In genomic region chr6:154749341-154749740, GRCh38 we compare ENCODE assay signal across 18 cellular contexts. TPM values are rescaled to one million over a fixed set of nuclear protein-coding genes. Genes with fewer than 3 reads are reported as not detected.
DNase-seq lines count a peak whose midpoint lies in the region; ATAC-seq and TF ChIP-seq lines count a peak whose summit lies in the region.
"Had no signal": no experiment of that assay in that cellular context is flagged by ENCODE, and none has a peak within 500 bp of the region (broad histone marks: within the 10 kb centered on the region; RNA-seq: fewer than 3 reads in every experiment).

No MANE protein-coding gene starts in this region.

- H3K9me3 ChIP-seq in CD4-positive, alpha-beta T cell (ENCODE audit: control insufficient read depth, low read length), result no peaks in the 10 kb centered on the region
- H3K9me3 ChIP-seq in naive thymus-derived CD4-positive, alpha-beta T cell (ENCODE audit: control insufficient read depth in 2 of 3, low read length in 3 of 3), result no peaks in the 10 kb centered on the region
- no peaks in the 10 kb centered on the region for H3K9me3 ChIP-seq in effector memory CD4-positive, alpha-beta T cell (ENCODE audit: control insufficient read depth, low read length)

- no peaks in the 10 kb centered on the region for H3K36me3 ChIP-seq in naive thymus-derived CD4-positive, alpha-beta T cell (ENCODE audit: control insufficient read depth in 2 of 3, insufficient read depth in 3 of 3, low read length in 3 of 3)
- no peaks in the 10 kb centered on the region for H3K36me3 ChIP-seq in effector memory CD4-positive, alpha-beta T cell (ENCODE audit: control insufficient read depth, insufficient read depth, low read length)

- ATAC-seq in CD4-positive, alpha-beta T cell (ENCODE audit: poor library complexity), result no peak
- no peak for ATAC-seq in naive thymus-derived CD4-positive, alpha-beta T cell
- no peak for ATAC-seq in HG03457 (IDR thresholded peaks at IDR 0.05; ENCODE audit: unreplicated experiment)
- ATAC-seq: GM23338, SK-N-SH treated with all-trans-retinoic acid at 6 μM for 48 hours had no signal

- no peaks in the 10 kb centered on the region for H3K27me3 ChIP-seq in CD4-positive, alpha-beta T cell (ENCODE audit: control insufficient read depth, insufficient read depth, low read length)
- no peaks in the 10 kb centered on the region for H3K27me3 ChIP-seq in naive thymus-derived CD4-positive, alpha-beta T cell (ENCODE audit: control insufficient read depth in 2 of 2, insufficient read depth in 2 of 2, low read length in 2 of 2)
- H3K27me3 ChIP-seq in effector memory CD4-positive, alpha-beta T cell (replicated peaks; ENCODE audit: control insufficient read depth, insufficient read depth, low read length, poor library complexity, severe bottlenecking), result no peaks in the 10 kb centered on the region

- no peak overlapping the region for H3K4me3 ChIP-seq in naive thymus-derived CD4-positive, alpha-beta T cell (ENCODE audit: low read length)
- no peak overlapping the region for H3K4me3 ChIP-seq in effector memory CD4-positive, alpha-beta T cell (ENCODE audit: insufficient read depth, low read depth, low read length, poor library complexity, severe bottlenecking)
- H3K4me3 ChIP-seq: GM23338 had no signal

- H3K4me1 Mint-ChIP-seq in CD4-positive, alpha-beta T cell (ENCODE audit: low read depth), result peaks cover 83% of the 10 kb centered on the region
- peaks cover 20 to 91% (median 83%) of the 10 kb centered on the region in 7 donors for H3K4me1 Mint-ChIP-seq in naive thymus-derived CD4-positive, alpha-beta T cell

- H3K27me3 Mint-ChIP-seq in CD4-positive, alpha-beta T cell, result no peaks in the 10 kb centered on the region
- no peaks in the 10 kb centered on the region for H3K27me3 Mint-ChIP-seq in naive thymus-derived CD4-positive, alpha-beta T cell

- intact Hi-C loops in CD4-positive, alpha-beta T cell (cut with DNase I, micrococcal nuclease), result no loop called here
- intact Hi-C loops in naive thymus-derived CD4-positive, alpha-beta T cell (cut with micrococcal nuclease), result no loop called here

- H3K27ac ChIP-seq in CD4-positive, alpha-beta T cell (ENCODE audit: low read depth, low read length), result no peak overlapping the region
- H3K27ac ChIP-seq in naive thymus-derived CD4-positive, alpha-beta T cell (ENCODE audit: low read depth, low read length), result no peak overlapping the region
- H3K27ac ChIP-seq in effector memory CD4-positive, alpha-beta T cell (ENCODE audit: insufficient read depth, low read length, poor library complexity, severe bottlenecking), result no peak overlapping the region
- H3K27ac ChIP-seq: HL-60 had no signal

- CTCF ChIA-PET in CD4-positive, alpha-beta T cell (lab: Charles Lee), result interaction anchor here (0.7 kb wide), 1 partner anchor 550 kb away, joined by 3 read pairs; no protein-coding TSS in a partner anchor
- CTCF ChIA-PET in naive thymus-derived CD4-positive, alpha-beta T cell (lab: Charles Lee), result no interaction called here

- no peak overlapping the region for H3K27ac Mint-ChIP-seq in CD4-positive, alpha-beta T cell
- H3K27ac Mint-ChIP-seq in naive thymus-derived CD4-positive, alpha-beta T cell, result peak overlapping the region in 3 of 9 donors; percentile 16 to 51 (median 25)
- H3K27ac Mint-ChIP-seq: GM23338 had no signal

- H3K4me1 ChIP-seq in naive thymus-derived CD4-positive, alpha-beta T cell (ENCODE audit: control insufficient read depth in 2 of 2, insufficient read depth in 2 of 2, low read length in 2 of 2), result peaks cover 11 to 24% of the 10 kb centered on the region in 2 donors
- peaks cover 11% of the 10 kb centered on the region for H3K4me1 ChIP-seq in effector memory CD4-positive, alpha-beta T cell (ENCODE audit: control insufficient read depth, insufficient read depth, low read length, poor library complexity, severe bottlenecking)

- TF ChIP-seq CTCF in CD4-positive, alpha-beta T cell (IDR thresholded peaks at IDR 0.05), result no peak

- peak overlapping the region; percentile 20 for H3K4me3 Mint-ChIP-seq in CD4-positive, alpha-beta T cell
- H3K4me3 Mint-ChIP-seq in naive thymus-derived CD4-positive, alpha-beta T cell, result peak overlapping the region in 9 of 10 donors; percentile 26 to 63 (median 42)
- H3K4me3 Mint-ChIP-seq: GM23338 had no signal

- DNase-seq in NCI-H1436 (lab: John Stamatoyannopoulos, UW), result peak; percentile 6
- DNase-seq in NCI-H1436 treated with DMSO at 0.1 percent for 48 hours (lab: John Stamatoyannopoulos, UW), result no peak
- no peak for DNase-seq in CD4-positive, alpha-beta T cell
- peak; percentile 76 for DNase-seq in NCI-H69 (lab: John Stamatoyannopoulos, UW)
- DNase-seq in naive thymus-derived CD4-positive, alpha-beta T cell, result no peak
- DNase-seq in amniotic stem cell (lab: John Stamatoyannopoulos, UW), result no peak
- DNase-seq in effector memory CD4-positive, alpha-beta T cell, result no peak
- DNase-seq: C1 segment of cervical spinal cord, Calu3, KG1, NCI-H1092 treated with DMSO at 0.1 percent for 48 hours, NCI-H2029 treated with DMSO at 0.1 percent for 48 hours, NCI-H345, SHP77 had no signal

- peaks cover 52% of the 10 kb centered on the region for H3K36me3 Mint-ChIP-seq in CD4-positive, alpha-beta T cell (ENCODE audit: low read depth)
- H3K36me3 Mint-ChIP-seq in naive thymus-derived CD4-positive, alpha-beta T cell, result peaks cover 0 to 30% (median 20%) of the 10 kb centered on the region in 5 donors

- POLR2A ChIA-PET in CD4-positive, alpha-beta T cell (lab: Charles Lee), result interaction anchor here (1.6 kb wide), 1 partner anchor 14 kb away, joined by 6 read pairs; no protein-coding TSS in a partner anchor
- POLR2A ChIA-PET in naive thymus-derived CD4-positive, alpha-beta T cell (lab: Charles Lee), result interaction anchor here (1.7 kb wide), 1 partner anchor 15 kb away, joined by 8 read pairs; no protein-coding TSS in a partner anchor

- no peaks in the 10 kb centered on the region for H3K9me3 Mint-ChIP-seq in CD4-positive, alpha-beta T cell
- no peaks in the 10 kb centered on the region for H3K9me3 Mint-ChIP-seq in naive thymus-derived CD4-positive, alpha-beta T cell
- H3K9me3 Mint-ChIP-seq: GM23338 had no signal

RNA-seq across cellular contexts. Expression of gene SCAF8, which starts 16.1 kb away (rescaled TPM):
- total RNA-seq in CD4-positive, alpha-beta T cell, result 10 to 100 TPM; 82.6 to 83.8 TPM
- total RNA-seq in naive thymus-derived CD4-positive, alpha-beta T cell, result 10 to 100 TPM; 41.1 to 69.2 (median 54.9) TPM
- polyA plus RNA-seq in naive thymus-derived CD4-positive, alpha-beta T cell, result 10 to 100 TPM; 12.4 to 23.1 TPM

Comparison
In these comparisons a context has a peak if more than half of its experiments do, and no peak if none do; other contexts are left out.
1. DNase-seq: peak in NCI-H1436 (single experiment) and NCI-H69 (single experiment); none in NCI-H1436 treated with DMSO at 0.1 percent for 48 hours (single experiment), CD4-positive, alpha-beta T cell (0 of 10), naive thymus-derived CD4-positive, alpha-beta T cell (0 of 9), amniotic stem cell (single experiment) and effector memory CD4-positive, alpha-beta T cell (0 of 3).